Comparison of ENCODE assay signal across 8 cellular contexts in genomic region chr17:46191332-46192210, GRCh38. TPM values are rescaled to one million over a fixed set of nuclear protein-coding genes. Genes with fewer than 3 reads are reported as not detected.
DNase-seq lines count a peak whose midpoint lies in the region; ATAC-seq and TF ChIP-seq lines count a peak whose summit lies in the region.

No MANE protein-coding gene starts in this region.

- H3K36me3 ChIP-seq in right atrium auricular region (no peaks in the 10 kb centered on the region), neural cell (ENCODE audit: insufficient read depth, low read length) (no peaks in the 10 kb centered on the region)

- peak; percentile 42 for TF ChIP-seq EP300 in neural cell (conservative IDR thresholded peaks at IDR 0.05; ENCODE audit: poor library complexity, severe bottlenecking)

- H3K27me3 ChIP-seq in right atrium auricular region (no peaks in the 10 kb centered on the region), neural cell (ENCODE audit: insufficient read depth, low read depth, low read length) (peaks cover 2% of the 10 kb centered on the region)

- ATAC-seq in left cardiac atrium (no peak), HG03378 (IDR thresholded peaks at IDR 0.05; ENCODE audit: unreplicated experiment) (no peak)

- peak overlapping the region; percentile 75 for H3K4me2 ChIP-seq in neural cell (ENCODE audit: low read length)

- peak; percentile 21 for TF ChIP-seq RAD21 in neural cell (conservative IDR thresholded peaks at IDR 0.05)

- peak overlapping the region; percentile 90 for H3K9ac ChIP-seq in neural cell (ENCODE audit: low read length)

- no peak overlapping the region for H2AFZ ChIP-seq in neural cell (ENCODE audit: low read depth, low read length)

- no peak for DNase-seq in right atrium auricular region (ENCODE audit: low spot score)
- DNase-seq in left cardiac atrium: no peak
- DNase-seq in NCI-H146 treated with DMSO at 0.1 percent for 48 hours (lab: John Stamatoyannopoulos, UW; ENCODE audit: unreplicated experiment): peak; percentile 22
- peak; percentile 5 for DNase-seq in fibroblast of gingiva (ENCODE audit: low read depth)
- no peak for DNase-seq in GOT3 (lab: John Stamatoyannopoulos, UW)

- peaks cover 85% of the 10 kb centered on the region for H3K79me2 ChIP-seq in neural cell (replicated peaks; ENCODE audit: insufficient read depth, low read length)

- H3F3A ChIP-seq in neural cell (ENCODE audit: insufficient read depth, low read length, poor library complexity, severe bottlenecking): peaks cover 23% of the 10 kb centered on the region

- H3K9me3 ChIP-seq in right atrium auricular region: no peaks in the 10 kb centered on the region
- no peaks in the 10 kb centered on the region for H3K9me3 ChIP-seq in neural cell (ENCODE audit: low read length)

- H4K20me1 ChIP-seq in neural cell (ENCODE audit: insufficient read depth): peaks cover 53% of the 10 kb centered on the region

- H3K4me3 ChIP-seq in right atrium auricular region: peak overlapping the region; percentile 98 to 99
- H3K4me3 ChIP-seq in WI38 (ENCODE audit: low read depth, low read length): peak overlapping the region; percentile 93
- H3K4me3 ChIP-seq in neural cell (ENCODE audit: low read length): peak overlapping the region; percentile 67

- no peaks in the 10 kb centered on the region for H3K9me2 ChIP-seq in neural cell (ENCODE audit: insufficient read depth, low read length)

- peak overlapping the region; percentile 100 for H3K27ac ChIP-seq in right atrium auricular region
- H3K27ac ChIP-seq in neural cell (ENCODE audit: low read length): peak overlapping the region; percentile 95

- intact Hi-C loops in left cardiac atrium (cut with DNase I): loop anchor here (1.0 to 10.0 kb wide), 2 partner anchors 147 kb away; no protein-coding TSS in a partner anchor

- TF ChIP-seq CTCF in right atrium auricular region (IDR thresholded peaks at IDR 0.05) (no peak), WI38 (IDR thresholded peaks at IDR 0.05; ENCODE audit: low read depth, low read length) (no peak), neural cell (IDR thresholded peaks at IDR 0.05; ENCODE audit: poor library complexity, severe bottlenecking) (no peak)

- H3K4me1 ChIP-seq in right atrium auricular region: peaks cover 0 to 49% of the 10 kb centered on the region in 2 donors

TF ChIP-seq in neural cell, 6 proteins besides CTCF, POLR2A, EP300 and RAD21:
- peak; percentile 23 for TF ChIP-seq SMC3 (conservative IDR thresholded peaks at IDR 0.05; ENCODE audit: poor library complexity)
- peak; percentile 42 for TF ChIP-seq TAF1 (IDR thresholded peaks at IDR 0.05; ENCODE audit: low read depth)
- peak; percentile 60 for TF ChIP-seq POLR2AphosphoS5 (IDR thresholded peaks at IDR 0.05)
- peak; percentile 84 for TF ChIP-seq MXI1 (conservative IDR thresholded peaks at IDR 0.05; ENCODE audit: poor library complexity, severe bottlenecking)
- TF ChIP-seq REST (IDR thresholded peaks at IDR 0.05; ENCODE audit: borderline replicate concordance): no peak
- TF ChIP-seq EZH2 (IDR thresholded peaks at IDR 0.05; ENCODE audit: borderline replicate concordance, insufficient read depth, low read length, poor library complexity, severe bottlenecking): no peak

RNA-seq across cellular contexts. Expression of gene KANSL1, which starts 1.7 kb away (rescaled TPM):
- total RNA-seq in right atrium auricular region (10 to 100 TPM; 26.6 to 29.2 TPM), left cardiac atrium (10 to 100 TPM; 29.4 to 40.7 TPM)
- 65.0 and 88.1 TPM in 2 replicates for polyA plus RNA-seq in neural cell
- polyA minus RNA-seq in neural cell: 373 and 424 TPM in 2 replicates

Comparison
In these comparisons a context has a peak if more than half of its experiments do, and no peak if none do; other contexts are left out.
1. DNase-seq: peak in NCI-H146 treated with DMSO at 0.1 percent for 48 hours (single experiment) and fibroblast of gingiva (single experiment); none in right atrium auricular region (single experiment), left cardiac atrium (single experiment) and GOT3 (single experiment).
2. Peak in every context shown above with its lines, with median percentiles within 50 percentile points of each other: H3K4me3 ChIP-seq.